8 cellular contexts compared by ENCODE assay signal in the genomic region with DNA sequence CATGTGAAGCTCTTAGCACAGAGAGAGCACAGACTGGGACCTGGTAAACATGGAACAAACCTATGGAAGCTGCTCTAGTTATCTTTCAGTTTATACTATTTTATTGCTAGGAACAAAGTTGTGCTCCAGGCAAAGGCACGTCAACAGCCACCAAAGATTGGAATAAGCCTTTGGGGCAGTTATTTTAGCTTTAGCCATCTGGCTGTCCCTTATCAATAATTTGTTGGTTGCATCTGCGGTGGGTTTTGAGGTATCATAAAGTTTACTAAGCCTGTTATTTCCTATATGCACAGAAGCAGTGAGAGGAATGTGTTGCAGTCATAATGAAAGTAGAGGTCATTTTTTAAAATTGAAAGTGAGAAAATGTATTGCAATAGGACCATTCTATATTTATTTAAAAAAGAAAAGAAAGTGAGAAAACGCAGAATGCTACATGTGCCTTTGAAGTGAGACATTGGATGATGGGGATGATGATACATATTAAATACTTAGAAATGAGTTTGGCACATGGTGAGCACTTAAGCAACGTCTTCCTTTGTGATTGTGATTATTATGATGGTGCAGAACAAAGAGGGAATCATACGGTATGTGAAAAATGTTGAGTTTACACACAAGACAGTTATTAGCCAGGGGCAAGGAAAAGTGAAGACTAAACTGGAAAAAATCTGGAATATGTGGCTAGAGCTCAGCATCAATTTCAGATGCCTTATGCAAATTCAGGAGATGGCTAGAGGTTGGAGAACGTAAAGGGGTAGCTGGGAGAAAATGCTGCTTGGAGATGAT. TPM values are rescaled to one million over a fixed set of nuclear protein-coding genes. Genes with fewer than 3 reads are reported as not detected.
DNase-seq lines count a peak whose midpoint lies in the region; ATAC-seq and TF ChIP-seq lines count a peak whose summit lies in the region.
"Had no signal": no experiment of that assay in that cellular context is flagged by ENCODE, and none has a peak within 500 bp of the region (broad histone marks: within the 10 kb centered on the region; RNA-seq: fewer than 3 reads in every experiment).

No MANE protein-coding gene starts in this region.

- H3K4me1 Mint-ChIP-seq in osteocyte (ENCODE audit: unreplicated experiment): peaks cover 79% of the 10 kb centered on the region

- TF ChIP-seq CTCF in osteocyte (IDR thresholded peaks at IDR 0.05): no peak
- TF ChIP-seq CTCF in spleen (IDR thresholded peaks at IDR 0.05 in 8 of 11, conservative IDR thresholded peaks at IDR 0.05 in 3 of 11): no peak

- DNase-seq in osteocyte (ENCODE audit: extremely low spot score, unreplicated experiment) (no peak), spleen (no peak), NCI-H69 (lab: John Stamatoyannopoulos, UW) (no peak), NCI-H2029 treated with DMSO at 0.1 percent for 48 hours (lab: John Stamatoyannopoulos, UW) (no peak)

- no peaks in the 10 kb centered on the region for H3K36me3 ChIP-seq in spleen

- peak overlapping the region in 3 of 8 donors; percentile 1 to 22 (median 10) for H3K27ac ChIP-seq in spleen
- H3K27ac ChIP-seq: PC-9 had no signal

- ATAC-seq in GM18868 (IDR thresholded peaks at IDR 0.05; ENCODE audit: unreplicated experiment) (peak; percentile 78), HG02763 (IDR thresholded peaks at IDR 0.05; ENCODE audit: unreplicated experiment) (peak; percentile 73), SK-N-SH treated with all-trans-retinoic acid at 6 μM for 48 hours (peak; percentile 49; the same call in 2 of the 3 replicates)

- no peak overlapping the region for H3K4me3 ChIP-seq in spleen
- H3K4me3 ChIP-seq: PC-9 had no signal

- no peaks in the 10 kb centered on the region for H3K9me3 ChIP-seq in spleen

- TF ChIP-seq POLR2A in spleen (IDR thresholded peaks at IDR 0.05): no peak

- peak overlapping the region; percentile 92 for H3K27ac Mint-ChIP-seq in osteocyte (ENCODE audit: unreplicated experiment)

- WGBS in spleen, 5 donors: 50 to 61% (median 60%) methylated on average over 6 of the region's 6 CpGs

- intact Hi-C loops in spleen (cut with DNase I; ENCODE audit: low total_unique reads): no loop called here

- peaks cover 0 to 78% (median 45%) of the 10 kb centered on the region in 6 donors for H3K4me1 ChIP-seq in spleen

- H3K27me3 Mint-ChIP-seq in osteocyte (ENCODE audit: unreplicated experiment): no peaks in the 10 kb centered on the region

- H3K36me3 Mint-ChIP-seq in osteocyte (ENCODE audit: unreplicated experiment): no peaks in the 10 kb centered on the region

- H3K9me3 Mint-ChIP-seq in osteocyte (ENCODE audit: unreplicated experiment): no peaks in the 10 kb centered on the region

- no peaks in the 10 kb centered on the region for H3K27me3 ChIP-seq in spleen (replicated peaks in 1 of 7)

- H3K4me3 Mint-ChIP-seq in osteocyte (ENCODE audit: unreplicated experiment): peak overlapping the region; percentile 44

TF ChIP-seq in SK-N-SH treated with all-trans-retinoic acid at 6 μM for 48 hours, 23 proteins besides CTCF, POLR2A, EP300 and RAD21:
- TF ChIP-seq SNAI2 (CRISPR knock-in tag; IDR thresholded peaks at IDR 0.05) (no peak), OSR1 (CRISPR knock-in tag; IDR thresholded peaks at IDR 0.05) (no peak), ZFP3 (CRISPR knock-in tag; IDR thresholded peaks at IDR 0.05) (no peak), ARNTL (CRISPR knock-in tag; IDR thresholded peaks at IDR 0.05; ENCODE audit: borderline replicate concordance, low read depth) (no peak), TCF4 (CRISPR knock-in tag; IDR thresholded peaks at IDR 0.05; ENCODE audit: borderline replicate concordance) (no peak), RARB (CRISPR knock-in tag; IDR thresholded peaks at IDR 0.05) (no peak), ISL1 (CRISPR knock-in tag; IDR thresholded peaks at IDR 0.05) (no peak), ZNF8 (CRISPR knock-in tag; IDR thresholded peaks at IDR 0.05) (no peak), GLIS3 (CRISPR knock-in tag; IDR thresholded peaks at IDR 0.05) (no peak), ESRRG (CRISPR knock-in tag; IDR thresholded peaks at IDR 0.05) (no peak), TOX (CRISPR knock-in tag; IDR thresholded peaks at IDR 0.05; ENCODE audit: borderline replicate concordance) (no peak)
- TF ChIP-seq, protein P1, sequence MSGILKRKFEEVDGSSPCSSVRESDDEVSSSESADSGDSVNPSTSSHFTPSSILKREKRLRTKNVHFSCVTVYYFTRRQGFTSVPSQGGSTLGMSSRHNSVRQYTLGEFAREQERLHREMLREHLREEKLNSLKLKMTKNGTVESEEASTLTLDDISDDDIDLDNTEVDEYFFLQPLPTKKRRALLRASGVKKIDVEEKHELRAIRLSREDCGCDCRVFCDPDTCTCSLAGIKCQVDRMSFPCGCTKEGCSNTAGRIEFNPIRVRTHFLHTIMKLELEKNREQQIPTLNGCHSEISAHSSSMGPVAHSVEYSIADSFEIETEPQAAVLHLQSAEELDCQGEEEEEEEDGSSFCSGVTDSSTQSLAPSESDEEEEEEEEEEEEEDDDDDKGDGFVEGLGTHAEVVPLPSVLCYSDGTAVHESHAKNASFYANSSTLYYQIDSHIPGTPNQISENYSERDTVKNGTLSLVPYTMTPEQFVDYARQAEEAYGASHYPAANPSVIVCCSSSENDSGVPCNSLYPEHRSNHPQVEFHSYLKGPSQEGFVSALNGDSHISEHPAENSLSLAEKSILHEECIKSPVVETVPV (CRISPR knock-in tag; IDR thresholded peaks at IDR 0.05): no peak
- TF ChIP-seq, protein P2, sequence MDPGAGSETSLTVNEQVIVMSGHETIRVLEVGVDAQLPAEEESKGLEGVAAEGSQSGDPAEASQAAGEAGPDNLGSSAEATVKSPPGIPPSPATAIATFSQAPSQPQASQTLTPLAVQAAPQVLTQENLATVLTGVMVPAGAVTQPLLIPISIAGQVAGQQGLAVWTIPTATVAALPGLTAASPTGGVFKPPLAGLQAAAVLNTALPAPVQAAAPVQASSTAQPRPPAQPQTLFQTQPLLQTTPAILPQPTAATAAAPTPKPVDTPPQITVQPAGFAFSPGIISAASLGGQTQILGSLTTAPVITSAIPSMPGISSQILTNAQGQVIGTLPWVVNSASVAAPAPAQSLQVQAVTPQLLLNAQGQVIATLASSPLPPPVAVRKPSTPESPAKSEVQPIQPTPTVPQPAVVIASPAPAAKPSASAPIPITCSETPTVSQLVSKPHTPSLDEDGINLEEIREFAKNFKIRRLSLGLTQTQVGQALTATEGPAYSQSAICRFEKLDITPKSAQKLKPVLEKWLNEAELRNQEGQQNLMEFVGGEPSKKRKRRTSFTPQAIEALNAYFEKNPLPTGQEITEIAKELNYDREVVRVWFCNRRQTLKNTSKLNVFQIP (CRISPR knock-in tag; IDR thresholded peaks at IDR 0.05; ENCODE audit: borderline replicate concordance, low read depth): no peak
- TF ChIP-seq, protein P3, sequence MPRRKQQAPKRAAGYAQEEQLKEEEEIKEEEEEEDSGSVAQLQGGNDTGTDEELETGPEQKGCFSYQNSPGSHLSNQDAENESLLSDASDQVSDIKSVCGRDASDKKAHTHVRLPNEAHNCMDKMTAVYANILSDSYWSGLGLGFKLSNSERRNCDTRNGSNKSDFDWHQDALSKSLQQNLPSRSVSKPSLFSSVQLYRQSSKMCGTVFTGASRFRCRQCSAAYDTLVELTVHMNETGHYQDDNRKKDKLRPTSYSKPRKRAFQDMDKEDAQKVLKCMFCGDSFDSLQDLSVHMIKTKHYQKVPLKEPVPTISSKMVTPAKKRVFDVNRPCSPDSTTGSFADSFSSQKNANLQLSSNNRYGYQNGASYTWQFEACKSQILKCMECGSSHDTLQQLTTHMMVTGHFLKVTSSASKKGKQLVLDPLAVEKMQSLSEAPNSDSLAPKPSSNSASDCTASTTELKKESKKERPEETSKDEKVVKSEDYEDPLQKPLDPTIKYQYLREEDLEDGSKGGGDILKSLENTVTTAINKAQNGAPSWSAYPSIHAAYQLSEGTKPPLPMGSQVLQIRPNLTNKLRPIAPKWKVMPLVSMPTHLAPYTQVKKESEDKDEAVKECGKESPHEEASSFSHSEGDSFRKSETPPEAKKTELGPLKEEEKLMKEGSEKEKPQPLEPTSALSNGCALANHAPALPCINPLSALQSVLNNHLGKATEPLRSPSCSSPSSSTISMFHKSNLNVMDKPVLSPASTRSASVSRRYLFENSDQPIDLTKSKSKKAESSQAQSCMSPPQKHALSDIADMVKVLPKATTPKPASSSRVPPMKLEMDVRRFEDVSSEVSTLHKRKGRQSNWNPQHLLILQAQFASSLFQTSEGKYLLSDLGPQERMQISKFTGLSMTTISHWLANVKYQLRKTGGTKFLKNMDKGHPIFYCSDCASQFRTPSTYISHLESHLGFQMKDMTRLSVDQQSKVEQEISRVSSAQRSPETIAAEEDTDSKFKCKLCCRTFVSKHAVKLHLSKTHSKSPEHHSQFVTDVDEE (CRISPR knock-in tag; IDR thresholded peaks at IDR 0.05): no peak

RNA-seq across cellular contexts. Expression of a gene that starts 58.3 kb away (rescaled TPM):
- total RNA-seq in osteocyte (102 and 103 TPM in 2 replicates), spleen (100 to 1,000 TPM; 126 to 330 (median 183) TPM)
- 10 to 100 TPM; 10.7 to 44.9 (median 19.1) TPM for polyA plus RNA-seq in spleen
